In genomic region chr11:109729761-109730160, GRCh38 we compare ENCODE assay signal across 1 cellular context.
TF ChIP-seq lines count a peak whose summit lies in the region.

No MANE protein-coding gene starts in this region.

TF ChIP-seq in GM23338, 12 proteins besides CTCF, POLR2A, EP300 and RAD21 (continued from another document):
- TF ChIP-seq ZNF462 (CRISPR knock-in tag; IDR thresholded peaks at IDR 0.05) (no peak), NANOG (IDR thresholded peaks at IDR 0.05; ENCODE audit: borderline replicate concordance) (no peak), STAT1 (IDR thresholded peaks at IDR 0.05; ENCODE audit: unreplicated experiment) (no peak), POLR2AphosphoS5 (IDR thresholded peaks at IDR 0.05; ENCODE audit: low read depth) (no peak), JUNB (IDR thresholded peaks at IDR 0.05; ENCODE audit: unreplicated experiment) (no peak), ETS1 (IDR thresholded peaks at IDR 0.05) (no peak), EZH2phosphoT487 (IDR thresholded peaks at IDR 0.05; ENCODE audit: unreplicated experiment) (no peak), ZNF114 (CRISPR knock-in tag; IDR thresholded peaks at IDR 0.05) (no peak), ZNF331 (CRISPR knock-in tag; IDR thresholded peaks at IDR 0.05; ENCODE audit: low read depth) (no peak), EZH2 (IDR thresholded peaks at IDR 0.05; ENCODE audit: low read depth, unreplicated experiment) (no peak)
